Comparison of ENCODE assay signal across 8 cellular contexts in the genomic region with DNA sequence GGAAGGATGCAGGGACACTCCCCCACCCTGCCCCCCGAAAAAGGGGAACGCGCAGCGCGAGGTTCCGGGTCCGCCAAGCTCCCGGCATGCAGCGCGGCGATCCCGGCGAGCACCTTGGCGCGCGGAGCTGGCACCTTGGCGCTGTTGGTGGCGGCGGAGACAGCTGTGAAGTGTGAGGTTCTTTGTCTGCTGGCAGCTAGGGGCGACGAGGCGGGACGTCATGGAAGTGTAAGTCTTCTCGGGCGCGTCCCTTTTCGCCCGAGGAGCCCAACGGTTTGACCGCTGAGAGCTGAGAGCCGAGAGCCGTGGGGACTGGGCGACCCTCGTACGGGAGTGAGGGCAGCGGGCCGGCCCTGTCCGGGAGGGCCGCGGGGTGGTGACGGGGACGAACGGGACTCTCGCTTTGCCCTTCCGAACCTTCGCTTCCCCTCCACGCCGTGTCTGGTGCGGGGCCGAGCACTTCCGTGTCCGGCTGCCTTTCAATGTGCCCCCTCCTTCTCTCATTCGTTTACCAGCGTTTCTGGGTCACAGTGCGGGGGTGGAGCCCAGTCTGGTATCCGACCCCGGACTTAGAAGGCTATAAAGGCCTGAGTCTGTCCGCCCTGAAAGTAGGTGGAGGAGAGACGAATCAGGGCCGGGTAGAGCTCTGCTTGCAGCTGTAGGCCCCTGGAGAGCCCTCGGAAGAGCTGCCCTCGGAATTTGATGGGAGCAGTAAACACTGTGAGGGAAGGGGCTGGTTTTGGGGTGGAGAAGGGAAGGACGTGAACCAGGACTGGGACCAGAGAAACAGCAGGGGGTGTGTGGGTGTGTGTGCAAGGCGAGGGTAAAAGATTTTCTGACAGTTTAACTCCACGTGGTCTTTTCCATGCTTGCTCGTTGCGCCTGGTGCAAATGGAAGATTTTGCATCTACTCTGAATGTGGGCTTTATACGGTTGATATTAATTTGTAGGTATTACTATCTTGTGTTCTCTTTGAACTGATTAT. TPM values are rescaled to one million over a fixed set of nuclear protein-coding genes. Genes with fewer than 3 reads are reported as not detected.
DNase-seq lines count a peak whose midpoint lies in the region; ATAC-seq and TF ChIP-seq lines count a peak whose summit lies in the region.

TSS of gene CRCP (plus strand) at position 105 of the 985 bp plus-strand sequence. CDS start at position 221, 116 bp downstream.

- POLR2A ChIA-PET in Caco-2 (lab: Charles Lee), result interaction anchor here (0.6 to 2.6 kb wide), 11 partner anchors 8 to 378 kb away, joined by 3 to 13 read pairs (median 5); partner anchors contain the start of genes ASL and TPST1

- WGBS in endodermal cell (ENCODE audit: insufficient coverage in 1 of 2, insufficient read length in 1 of 2), 2 experiments, result 0 to 2% methylated on average over 43 to 68 of the region's 68 CpGs
- 1 to 3% methylated on average over 48 to 60 of the region's 68 CpGs for WGBS in mesodermal cell (ENCODE audit: insufficient coverage in 2 of 2), 2 experiments

- H3K4me3 Mint-ChIP-seq in Caco-2 (ENCODE audit: unreplicated experiment) (peak within 1 kb of the TSS; percentile 90), endodermal cell (peak within 1 kb of the TSS; percentile 84)

- intact Hi-C loops in Caco-2 (cut with micrococcal nuclease; ENCODE audit: unreplicated experiment), result loop anchor here (2.0 kb wide), 1 partner anchor 40 kb away; the partner anchor contains the start of gene ASL

- peaks cover 32% of the 10 kb centered on the region for H3K36me3 Mint-ChIP-seq in Caco-2 (ENCODE audit: insufficient read depth, unreplicated experiment)
- H3K36me3 Mint-ChIP-seq in endodermal cell (ENCODE audit: low read depth), result peaks cover 15% of the 10 kb centered on the region

- peak within 1 kb of the TSS; percentile 86 for H3K4me3 ChIP-seq in Caco-2 (ENCODE audit: low read depth, low read length)
- H3K4me3 ChIP-seq in endodermal cell (ENCODE audit: low read length), result peak within 1 kb of the TSS; percentile 95
- peak within 1 kb of the TSS; percentile 84 for H3K4me3 ChIP-seq in mesodermal cell (ENCODE audit: extremely low read depth, insufficient read depth, low read length, poor library complexity, severe bottlenecking)

- H3K9me3 ChIP-seq in Caco-2 (no peaks in the 10 kb centered on the region), endodermal cell (ENCODE audit: control insufficient read depth, low read length) (peaks cover 3% of the 10 kb centered on the region), mesodermal cell (ENCODE audit: control insufficient read depth, low read length) (no peaks in the 10 kb centered on the region)

- CTCF ChIA-PET in Caco-2 (lab: Charles Lee), result interaction anchor here (0.7 to 1.8 kb wide), 5 partner anchors 15 to 299 kb away, joined by 3 to 11 read pairs (median 5); partner anchors contain the start of genes ASL and TPST1

- ATAC-seq in GM19455 (IDR thresholded peaks at IDR 0.05; ENCODE audit: unreplicated experiment), result peak; percentile 89

- H3K36me3 ChIP-seq in Caco-2 (ENCODE audit: control insufficient read depth, insufficient read depth, low read length) (no peaks in the 10 kb centered on the region; the same call in 1 of the 2 replicates), endodermal cell (ENCODE audit: control insufficient read depth, insufficient read depth, low read length) (no peaks in the 10 kb centered on the region), mesodermal cell (ENCODE audit: control insufficient read depth, insufficient read depth, low read length) (peaks cover 16% of the 10 kb centered on the region)

- TSS peak; percentile 73 for BruUV-seq in Caco-2 (replicated peaks; lab: Mats Ljungman, UMichigan)

- H3K27me3 Mint-ChIP-seq in Caco-2 (ENCODE audit: insufficient read depth, unreplicated experiment) (no peaks in the 10 kb centered on the region), endodermal cell (ENCODE audit: insufficient read depth) (no peaks in the 10 kb centered on the region)

- H3K9ac ChIP-seq in endodermal cell (ENCODE audit: extremely low read depth, low read length, poor library complexity, severe bottlenecking), result peak within 1 kb of the TSS; percentile 89

- peak in 1 of 2 experiments; percentile 70 for TF ChIP-seq CTCF in Caco-2 (IDR thresholded peaks at IDR 0.05; ENCODE audit: insufficient read depth in 1 of 2, low read depth in 1 of 2, low read length in 1 of 2, severe bottlenecking in 1 of 2, unreplicated experiment in 1 of 2)
- TF ChIP-seq CTCF in endodermal cell (conservative IDR thresholded peaks at IDR 0.05), result no peak

- DNase-seq in Caco-2 (peak; percentile 89 to 92), HK-2 (ENCODE audit: unreplicated experiment) (peak; percentile 82), NOMO-1 (lab: John Stamatoyannopoulos, UW; ENCODE audit: unreplicated experiment in 2 of 2) (peak; percentile 79 to 82), endodermal cell (peak; percentile 93)
- peak; percentile 61 to 70 (median 68) for DNase-seq in activated CD8-positive, alpha-beta memory T cell treated with anti-CD3 and anti-CD28 coated beads for 48 hours (ENCODE audit: low read depth in 2 of 3, low spot score in 2 of 3)
- peak; percentile 67 to 69 for DNase-seq in stimulated activated CD8-positive, alpha-beta memory T cell treated with anti-CD3 and anti-CD28 coated beads, Interleukin-15, amount 100 ng/mL, for 4 hours (ENCODE audit: low read depth in 2 of 2)

- H3K4me1 Mint-ChIP-seq in Caco-2 (ENCODE audit: low read depth, unreplicated experiment) (peaks cover 11% of the 10 kb centered on the region), endodermal cell (peaks cover 27% of the 10 kb centered on the region)

- H3K27ac Mint-ChIP-seq in Caco-2 (ENCODE audit: unreplicated experiment), result peak within 1 kb of the TSS; percentile 99
- H3K27ac Mint-ChIP-seq in endodermal cell, result peak within 1 kb of the TSS; percentile 99

- H3K9me3 Mint-ChIP-seq in Caco-2 (ENCODE audit: unreplicated experiment) (no peaks in the 10 kb centered on the region), endodermal cell (peaks cover 5% of the 10 kb centered on the region)

- H3K27ac ChIP-seq in endodermal cell (ENCODE audit: low read depth, low read length) (peak within 1 kb of the TSS; percentile 96), mesodermal cell (ENCODE audit: low read depth, low read length, severe bottlenecking) (peak within 1 kb of the TSS; percentile 91)

- H3K4me1 ChIP-seq in Caco-2 (peaks cover 10% of the 10 kb centered on the region), endodermal cell (ENCODE audit: control insufficient read depth, insufficient read depth, low read length) (peaks cover 7% of the 10 kb centered on the region), mesodermal cell (ENCODE audit: control insufficient read depth, insufficient read depth, low read length, poor library complexity, severe bottlenecking) (peaks cover 13% of the 10 kb centered on the region)

- H3K27me3 ChIP-seq in Caco-2 (replicated peaks; ENCODE audit: control insufficient read depth, insufficient read depth, low read length) (no peaks in the 10 kb centered on the region), endodermal cell (ENCODE audit: control insufficient read depth, insufficient read depth, low read length, poor library complexity, severe bottlenecking) (no peaks in the 10 kb centered on the region)

RNA-seq across cellular contexts. Expression of gene CRCP, which starts in this region (rescaled TPM):
- 48.2 and 48.7 TPM in 2 replicates for total RNA-seq in Caco-2 (2022)
- 10 to 100 TPM; 25.9 to 27.8 TPM for total RNA-seq in endodermal cell
- polyA plus RNA-seq in endodermal cell (2013, experiment 1 of 2), result 22.7 TPM
- 18.5 TPM for polyA plus RNA-seq in endodermal cell (2013, experiment 2 of 2)
- polyA plus RNA-seq in mesodermal cell (2013, experiment 1 of 2), result 15.3 TPM
- 13.6 TPM for polyA plus RNA-seq in mesodermal cell (2013, experiment 2 of 2)

Comparison
In these comparisons a context has a peak if more than half of its experiments do, and no peak if none do; other contexts are left out.
1. Peak in every context shown above with its lines: DNase-seq, ATAC-seq, H3K4me3 ChIP-seq and H3K27ac ChIP-seq.